ENCODE assay signal across 20 cellular contexts in genomic region chr17:54813896-54814295, GRCh38.
DNase-seq lines count a peak whose midpoint lies in the region; ATAC-seq, FAIRE-seq and TF ChIP-seq lines count a peak whose summit lies in the region.
"Had no signal": no experiment of that assay in that cellular context is flagged by ENCODE, and none has a peak within 500 bp of the region (broad histone marks: within the 10 kb centered on the region; RNA-seq: fewer than 3 reads in every experiment).

No MANE protein-coding gene starts in this region.

- H3K9me3 Mint-ChIP-seq in type B pancreatic cell = peaks cover 12% of the 10 kb centered on the region
- H3K9me3 Mint-ChIP-seq: CD4-positive, alpha-beta T cell had no signal

- no peaks in the 10 kb centered on the region; a peak in 1 of 5 replicates for H3K27me3 ChIP-seq in HepG2 (ENCODE audit: control insufficient read depth in 1 of 2, insufficient read depth in 2 of 2, low read length in 2 of 2)
- no peaks in the 10 kb centered on the region for H3K27me3 ChIP-seq in right lobe of liver
- H3K27me3 ChIP-seq: BLaER1 treated with 17β-estradiol and CSF1 and Interleukin-3, amounts not matched to agents 10 nM and 100 nM had no signal

- ATAC-seq in HepG2 (no peak), right lobe of liver (no peak), HG03378 (IDR thresholded peaks at IDR 0.05; ENCODE audit: unreplicated experiment) (no peak), GM18517 (IDR thresholded peaks at IDR 0.05; ENCODE audit: unreplicated experiment) (no peak)

- POLR2A ChIA-PET in HepG2 (lab: Yijun Ruan, JAX) = no interaction called here

- peak overlapping the region; percentile 2 for H3K4me3 Mint-ChIP-seq in type B pancreatic cell
- H3K4me3 Mint-ChIP-seq: CD4-positive, alpha-beta T cell had no signal

- H3K36me3 ChIP-seq in HepG2 (replicated peaks in 1 of 2; ENCODE audit: control insufficient read depth in 1 of 2, insufficient read depth in 2 of 2, low read length in 2 of 2) (no peaks in the 10 kb centered on the region), right lobe of liver (no peaks in the 10 kb centered on the region)
- H3K36me3 ChIP-seq: BLaER1 treated with 17β-estradiol and CSF1 and Interleukin-3, amounts not matched to agents 10 nM and 100 nM had no signal

- TF ChIP-seq POLR2A in HepG2 (IDR thresholded peaks at IDR 0.05; ENCODE audit: insufficient read depth in 1 of 2, low read depth in 2 of 2, low read length in 2 of 2) (no peak), right lobe of liver (IDR thresholded peaks at IDR 0.05) (no peak)

- no peaks in the 10 kb centered on the region for H3K4me1 Mint-ChIP-seq in type B pancreatic cell (ENCODE audit: unreplicated experiment)

- no peaks in the 10 kb centered on the region for H3K4me1 ChIP-seq in HepG2 (ENCODE audit: insufficient read depth, low read length)
- H3K4me1 ChIP-seq in right lobe of liver = peaks cover 0 to 4% (median 0%) of the 10 kb centered on the region in 4 donors
- H3K4me1 ChIP-seq: BLaER1 treated with 17β-estradiol and CSF1 and Interleukin-3, amounts not matched to agents 10 nM and 100 nM had no signal

- H3K27ac ChIP-seq in HepG2 (ENCODE audit: extremely low read length, insufficient read depth, low read length) = no peak overlapping the region
- no peak overlapping the region for H3K27ac ChIP-seq in right lobe of liver
- H3K27ac ChIP-seq in VCaP = peak overlapping the region; percentile 34
- H3K27ac ChIP-seq: 22Rv1; BLaER1 treated with 17β-estradiol and CSF1 and Interleukin-3, amounts not matched to agents 10 nM and 100 nM; HL-60 had no signal

- CTCF ChIA-PET in HepG2 (lab: Yijun Ruan, JAX; ENCODE audit: low intra/inter-chr PET ratio, low total read pairs) = no interaction called here

- H3K27me3 Mint-ChIP-seq in type B pancreatic cell = no peaks in the 10 kb centered on the region
- H3K27me3 Mint-ChIP-seq: CD4-positive, alpha-beta T cell had no signal

- in situ Hi-C loops in HepG2 (cut with HindIII; ENCODE audit: extremely low pct_ligation_motif_present, low pct_unique_long_range_greater_than_20kb) = no loop called here

- TF ChIP-seq CTCF in HepG2 (CRISPR knock-in tag; IDR thresholded peaks at IDR 0.05) (no peak), right lobe of liver (IDR thresholded peaks at IDR 0.05) (no peak), VCaP (conservative IDR thresholded peaks at IDR 0.05) (no peak), epithelial cell of esophagus (IDR thresholded peaks at IDR 0.05; ENCODE audit: insufficient read depth, low read depth, low read length, missing control alignments) (no peak), type B pancreatic cell (conservative IDR thresholded peaks at IDR 0.05) (no peak)

- no peak overlapping the region for H3K4me2 ChIP-seq in HepG2 (ENCODE audit: low read depth, low read length)
- H3K4me2 ChIP-seq: BLaER1 treated with 17β-estradiol and CSF1 and Interleukin-3, amounts not matched to agents 10 nM and 100 nM had no signal

- no peak overlapping the region for H3K9ac ChIP-seq in HepG2 (ENCODE audit: insufficient read depth, low read depth, low read length)
- H3K9ac ChIP-seq: BLaER1 treated with 17β-estradiol and CSF1 and Interleukin-3, amounts not matched to agents 10 nM and 100 nM had no signal

- TF ChIP-seq EP300 in HepG2 (IDR thresholded peaks at IDR 0.05; ENCODE audit: low read depth in 2 of 2, low read length in 2 of 2) = no peak
- no peak for TF ChIP-seq EP300 in HepG2 (CRISPR knock-in tag; IDR thresholded peaks at IDR 0.05; ENCODE audit: borderline replicate concordance)

- peaks cover 3% of the 10 kb centered on the region for H3K36me3 Mint-ChIP-seq in type B pancreatic cell

- no TSS peak for BruUV-seq in HepG2 (replicated peaks; lab: Mats Ljungman, UMichigan)

- H2AFZ ChIP-seq in HepG2 (ENCODE audit: low read length) = no peak overlapping the region

- no peaks in the 10 kb centered on the region for H4K20me1 ChIP-seq in HepG2 (ENCODE audit: insufficient read depth, low read length)
- H4K20me1 ChIP-seq: BLaER1 treated with 17β-estradiol and CSF1 and Interleukin-3, amounts not matched to agents 10 nM and 100 nM had no signal

- H3K4me3 ChIP-seq in HepG2 (replicated peaks in 1 of 3; ENCODE audit: insufficient read depth in 1 of 3, low read depth in 2 of 3, low read length in 3 of 3) (no peak overlapping the region), right lobe of liver (no peak overlapping the region), epithelial cell of esophagus (ENCODE audit: low read length) (no peak overlapping the region)
- H3K4me3 ChIP-seq: BLaER1 treated with 17β-estradiol and CSF1 and Interleukin-3, amounts not matched to agents 10 nM and 100 nM had no signal

- DNase-seq in HepG2 (ENCODE audit: low spot score) (no peak), right lobe of liver (no peak), epithelial cell of esophagus (ENCODE audit: low read depth) (peak; percentile 9), type B pancreatic cell (ENCODE audit: extremely low spot score, unreplicated experiment) (no peak)
- no peak for DNase-seq in activated CD4-positive, alpha-beta T cell treated with anti-CD3 and anti-CD28 coated beads for 48 hours
- DNase-seq: Calu3; CD4-positive, alpha-beta T cell; DMS 273 treated with DMSO at 0.1 percent for 48 hours; DMS79; KBM-7 had no signal

- no peak overlapping the region for H3K27ac Mint-ChIP-seq in type B pancreatic cell
- H3K27ac Mint-ChIP-seq: CD4-positive, alpha-beta T cell had no signal

- H3K79me2 ChIP-seq in HepG2 (ENCODE audit: insufficient read depth, low read length) = no peaks in the 10 kb centered on the region

- intact Hi-C loops in HepG2 (cut with micrococcal nuclease; ENCODE audit: unreplicated experiment) = no loop called here
- intact Hi-C loops in right lobe of liver (cut with DNase I) = no loop called here

- H3K9me3 ChIP-seq in HepG2 (ENCODE audit: low read length) = no peaks in the 10 kb centered on the region
- no peaks in the 10 kb centered on the region for H3K9me3 ChIP-seq in right lobe of liver
- H3K9me3 ChIP-seq: BLaER1 treated with 17β-estradiol and CSF1 and Interleukin-3, amounts not matched to agents 10 nM and 100 nM had no signal

- no peak for TF ChIP-seq RAD21 in HepG2 (CRISPR knock-in tag; IDR thresholded peaks at IDR 0.05)

- WGBS in HepG2 (ENCODE audit: low lambda C conversion rate) = 11% methylated on average over 1 of the region's 1 CpG
- WGBS in right lobe of liver (ENCODE audit: insufficient coverage, low coverage, low lambda C conversion rate, missing lambda C conversion rate) = 71% methylated on average over 1 of the region's 1 CpG

- FAIRE-seq in HepG2 (lab: Jason Lieb, UNC) = no peak
- FAIRE-seq: G401.6, GM12891, GM19239, H54 had no signal

TF ChIP-seq in HepG2, 621 proteins besides CTCF, POLR2A, EP300 and RAD21:
- TF ChIP-seq CHCHD3 (CRISPR knock-in tag; IDR thresholded peaks at IDR 0.05) = no peak
- TF ChIP-seq CEBPB (IDR thresholded peaks at IDR 0.05; ENCODE audit: borderline replicate concordance, low read depth, low read length) = peak; percentile 72
- no peak for TF ChIP-seq THYN1 (CRISPR knock-in tag; IDR thresholded peaks at IDR 0.05; ENCODE audit: borderline replicate concordance, low read depth)
- peak in 1 of 2 experiments; percentile 81; a peak in 2 of 4 replicates for TF ChIP-seq ATF4 (CRISPR knock-in tag; IDR thresholded peaks at IDR 0.05)
- no peak for TF ChIP-seq ZNF768 (CRISPR knock-in tag; IDR thresholded peaks at IDR 0.05)
- TF ChIP-seq ZSCAN25 (CRISPR knock-in tag; IDR thresholded peaks at IDR 0.05) = no peak
- TF ChIP-seq TRAFD1 (CRISPR knock-in tag; IDR thresholded peaks at IDR 0.05; ENCODE audit: borderline replicate concordance) = no peak
- TF ChIP-seq ATF7 (IDR thresholded peaks at IDR 0.05) = no peak
- TF ChIP-seq ATF7 (CRISPR knock-in tag; IDR thresholded peaks at IDR 0.05) = no peak
